Comparison of ENCODE assay signal across 8 cellular contexts in genomic region chr6:6723792-6724318, GRCh38.
DNase-seq lines count a peak whose midpoint lies in the region; ATAC-seq lines count a peak whose summit lies in the region.

No MANE protein-coding gene starts in this region.

- H3K27ac ChIP-seq in caudate nucleus (ENCODE audit: low read depth, low read length) = peak overlapping the region; percentile 62
- peak overlapping the region; percentile 59 for H3K27ac ChIP-seq in substantia nigra (ENCODE audit: low read depth, low read length, poor library complexity, severe bottlenecking)

- DNase-seq in KG1 (lab: John Stamatoyannopoulos, UW) (peak; percentile 87), caudate nucleus (lab: John Stamatoyannopoulos, UW) (no peak), medulla oblongata (ENCODE audit: extremely low spot score) (peak; percentile 57), substantia nigra (lab: John Stamatoyannopoulos, UW) (peak in 2 of 49 donors; percentile 12 to 32)
- no peak for DNase-seq in activated naive CD4-positive, alpha-beta T cell treated with anti-CD3 and anti-CD28 coated beads, Interleukin-2, amount 50 U/mL, for 72 hours (ENCODE audit: low spot score in 2 of 2)

- ATAC-seq in HG02981 (IDR thresholded peaks at IDR 0.05; ENCODE audit: unreplicated experiment) (no peak), GM21526 (IDR thresholded peaks at IDR 0.05; ENCODE audit: low FRiP score, unreplicated experiment) (no peak), GM21737 (IDR thresholded peaks at IDR 0.05; ENCODE audit: unreplicated experiment) (no peak)
- no peak for ATAC-seq in activated naive CD4-positive, alpha-beta T cell treated with anti-CD3 and anti-CD28 coated beads, Interleukin-2, amount 50 U/mL, for 72 hours

- H3K36me3 Mint-ChIP-seq in activated naive CD4-positive, alpha-beta T cell treated with anti-CD3 and anti-CD28 coated beads, Interleukin-2, amount 50 U/mL, for 72 hours = no peaks in the 10 kb centered on the region

- no peaks in the 10 kb centered on the region for H3K9me3 Mint-ChIP-seq in activated naive CD4-positive, alpha-beta T cell treated with anti-CD3 and anti-CD28 coated beads, Interleukin-2, amount 50 U/mL, for 72 hours

- H3K27ac Mint-ChIP-seq in activated naive CD4-positive, alpha-beta T cell treated with anti-CD3 and anti-CD28 coated beads, Interleukin-2, amount 50 U/mL, for 72 hours = no peak overlapping the region

Comparison
In these comparisons a context has a peak if more than half of its experiments do, and no peak if none do; other contexts are left out.
1. DNase-seq: peak in KG1 (single experiment) and medulla oblongata (single experiment); none in caudate nucleus (0 of 61) and activated naive CD4-positive, alpha-beta T cell treated with anti-CD3 and anti-CD28 coated beads, Interleukin-2, amount 50 U/mL, for 72 hours (0 of 2).